13 cellular contexts compared by ENCODE assay signal in the genomic region with DNA sequence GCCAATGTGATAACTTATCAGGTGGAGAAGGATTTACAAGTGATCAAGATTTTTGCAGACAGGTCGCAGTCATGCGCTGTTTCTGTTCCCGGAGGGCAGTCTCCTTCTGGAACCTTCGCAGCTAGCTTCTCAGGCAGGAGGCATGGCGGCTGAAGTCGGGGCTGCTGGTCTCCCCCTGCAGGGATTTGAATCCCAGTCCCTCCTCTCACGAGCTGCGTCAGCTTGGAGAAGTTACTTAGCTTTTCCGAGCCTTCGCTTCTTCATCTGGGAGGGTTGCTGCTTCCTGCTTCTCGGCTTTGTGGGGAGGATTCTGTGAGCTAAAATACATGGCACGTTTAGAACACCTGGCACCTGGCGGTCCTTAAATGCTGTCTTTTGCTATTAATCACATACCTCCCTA.
A peak's percentile ranks its signal among the peaks of the same experiment; 100 is the strongest.
DNase-seq lines count a peak whose midpoint lies in the region; ATAC-seq and TF ChIP-seq lines count a peak whose summit lies in the region.
"Had no signal": no experiment of that assay in that cellular context is flagged by ENCODE, and none has a peak within 500 bp of the region (broad histone marks: within the 10 kb centered on the region; RNA-seq: fewer than 3 reads in every experiment).

No MANE protein-coding gene starts in this region.

- H3K4me1 Mint-ChIP-seq in stimulated activated naive B cell treated with anti-CD40 and anti-IgM and Interleukin-4, amounts not matched to agents 10 μg/mL and 1 μg/mL and 100 μg/mL, for 72 hours: no peaks in the 10 kb centered on the region
- H3K4me1 Mint-ChIP-seq: activated naive CD4-positive, alpha-beta T cell treated with anti-CD3 and anti-CD28 coated beads, Interleukin-2, amount 10 ng/mL, durations not matched to agents 7 days and 5 days had no signal

- H3F3A ChIP-seq in smooth muscle cell (ENCODE audit: low read depth): peaks cover 30% of the 10 kb centered on the region

- no peaks in the 10 kb centered on the region for H3K9me3 Mint-ChIP-seq in stimulated activated naive B cell treated with anti-CD40 and anti-IgM and Interleukin-4, amounts not matched to agents 10 μg/mL and 1 μg/mL and 100 μg/mL, for 72 hours
- H3K9me3 Mint-ChIP-seq: activated naive CD4-positive, alpha-beta T cell treated with anti-CD3 and anti-CD28 coated beads, Interleukin-2, amount 10 ng/mL, durations not matched to agents 7 days and 5 days had no signal

- H3K9ac ChIP-seq in smooth muscle cell (ENCODE audit: low read depth): peak overlapping the region; percentile 84

- H3K4me3 ChIP-seq in fibroblast of the aortic adventitia (ENCODE audit: low read depth, low read length): peak overlapping the region; percentile 67
- H3K4me3 ChIP-seq in smooth muscle cell: peak overlapping the region; percentile 38
- H3K4me3 ChIP-seq: suprapubic skin had no signal

- H3K27me3 Mint-ChIP-seq in stimulated activated naive B cell treated with anti-CD40 and anti-IgM and Interleukin-4, amounts not matched to agents 10 μg/mL and 1 μg/mL and 100 μg/mL, for 72 hours: peaks cover 13 to 33% of the 10 kb centered on the region in 2 donors

- no peaks in the 10 kb centered on the region for H3K36me3 ChIP-seq in smooth muscle cell (ENCODE audit: low read depth)
- H3K36me3 ChIP-seq: suprapubic skin had no signal

- H3K4me2 ChIP-seq in smooth muscle cell: peak overlapping the region; percentile 81

- H3K4me1 ChIP-seq in smooth muscle cell (ENCODE audit: low read depth): peaks cover 11% of the 10 kb centered on the region
- H3K4me1 ChIP-seq: suprapubic skin had no signal

- no peaks in the 10 kb centered on the region for H3K9me3 ChIP-seq in smooth muscle cell (replicated peaks; ENCODE audit: low read depth)
- H3K9me3 ChIP-seq: suprapubic skin had no signal

- no peak overlapping the region for H2AFZ ChIP-seq in smooth muscle cell (ENCODE audit: low read depth)

- TF ChIP-seq CTCF in fibroblast of the aortic adventitia (IDR thresholded peaks at IDR 0.05; ENCODE audit: insufficient read depth, low read length) (no peak), smooth muscle cell (IDR thresholded peaks at IDR 0.05; ENCODE audit: borderline replicate concordance, insufficient read depth, poor library complexity, severe bottlenecking) (no peak)

- peak; percentile 11 for DNase-seq in GM04504 (ENCODE audit: low read depth)
- peak; percentile 19 for DNase-seq in amniotic epithelial cell (ENCODE audit: low read depth)
- DNase-seq in fibroblast of the aortic adventitia (ENCODE audit: low read depth): peak; percentile 84
- DNase-seq in smooth muscle cell (lab: John Stamatoyannopoulos, UW; ENCODE audit: unreplicated experiment): no peak
- DNase-seq in stimulated activated naive B cell treated with anti-CD40 and anti-IgM and Interleukin-4, amounts not matched to agents 10 μg/mL and 1 μg/mL and 100 μg/mL, for 72 hours: no peak
- DNase-seq in DMS153 treated with DMSO at 0.1 percent for 48 hours (lab: John Stamatoyannopoulos, UW; ENCODE audit: unreplicated experiment): no peak
- DNase-seq: activated naive CD4-positive, alpha-beta T cell treated with anti-CD3 and anti-CD28 coated beads, Interleukin-2, amount 10 ng/mL, durations not matched to agents 7 days and 5 days; Calu3; dermis blood vessel endothelial cell; NCI-H1436 treated with DMSO at 0.1 percent for 48 hours; NCI-H524 had no signal

- H3K27ac ChIP-seq in smooth muscle cell (ENCODE audit: low read depth): peak overlapping the region; percentile 98
- H3K27ac ChIP-seq: suprapubic skin had no signal

- H4K20me1 ChIP-seq in smooth muscle cell (ENCODE audit: low read depth): no peaks in the 10 kb centered on the region

- no peak overlapping the region for H3K27ac Mint-ChIP-seq in stimulated activated naive B cell treated with anti-CD40 and anti-IgM and Interleukin-4, amounts not matched to agents 10 μg/mL and 1 μg/mL and 100 μg/mL, for 72 hours
- H3K27ac Mint-ChIP-seq: activated naive CD4-positive, alpha-beta T cell treated with anti-CD3 and anti-CD28 coated beads, Interleukin-2, amount 10 ng/mL, durations not matched to agents 7 days and 5 days had no signal

- H3K4me3 Mint-ChIP-seq in stimulated activated naive B cell treated with anti-CD40 and anti-IgM and Interleukin-4, amounts not matched to agents 10 μg/mL and 1 μg/mL and 100 μg/mL, for 72 hours: no peak overlapping the region
- H3K4me3 Mint-ChIP-seq: activated naive CD4-positive, alpha-beta T cell treated with anti-CD3 and anti-CD28 coated beads, Interleukin-2, amount 10 ng/mL, durations not matched to agents 7 days and 5 days had no signal

- ATAC-seq in stimulated activated naive B cell treated with anti-CD40 and anti-IgM and Interleukin-4, amounts not matched to agents 10 μg/mL and 1 μg/mL and 100 μg/mL, for 72 hours (replicated peaks): no peak
- no peak for ATAC-seq in GM18511 (IDR thresholded peaks at IDR 0.05; ENCODE audit: unreplicated experiment)

- 30% methylated on average over 13 of the region's 13 CpGs for WGBS in smooth muscle cell (ENCODE audit: low lambda C conversion rate)

- no peaks in the 10 kb centered on the region for H3K27me3 ChIP-seq in smooth muscle cell (ENCODE audit: low read depth)

- H3K79me2 ChIP-seq in smooth muscle cell (ENCODE audit: low read depth): no peaks in the 10 kb centered on the region

- H3K36me3 Mint-ChIP-seq in stimulated activated naive B cell treated with anti-CD40 and anti-IgM and Interleukin-4, amounts not matched to agents 10 μg/mL and 1 μg/mL and 100 μg/mL, for 72 hours: no peaks in the 10 kb centered on the region
- H3K36me3 Mint-ChIP-seq: activated naive CD4-positive, alpha-beta T cell treated with anti-CD3 and anti-CD28 coated beads, Interleukin-2, amount 10 ng/mL, durations not matched to agents 7 days and 5 days had no signal

Comparison
In these comparisons a context has a peak if more than half of its experiments do, and no peak if none do; other contexts are left out.
1. DNase-seq: peak in GM04504 (single experiment), amniotic epithelial cell (single experiment) and fibroblast of the aortic adventitia (single experiment); none in smooth muscle cell (single experiment), stimulated activated naive B cell treated with anti-CD40 and anti-IgM and Interleukin-4, amounts not matched to agents 10 μg/mL and 1 μg/mL and 100 μg/mL, for 72 hours (single experiment) and DMS153 treated with DMSO at 0.1 percent for 48 hours (single experiment).